Comparison of ENCODE assay signal across 8 cellular contexts in the genomic region with DNA sequence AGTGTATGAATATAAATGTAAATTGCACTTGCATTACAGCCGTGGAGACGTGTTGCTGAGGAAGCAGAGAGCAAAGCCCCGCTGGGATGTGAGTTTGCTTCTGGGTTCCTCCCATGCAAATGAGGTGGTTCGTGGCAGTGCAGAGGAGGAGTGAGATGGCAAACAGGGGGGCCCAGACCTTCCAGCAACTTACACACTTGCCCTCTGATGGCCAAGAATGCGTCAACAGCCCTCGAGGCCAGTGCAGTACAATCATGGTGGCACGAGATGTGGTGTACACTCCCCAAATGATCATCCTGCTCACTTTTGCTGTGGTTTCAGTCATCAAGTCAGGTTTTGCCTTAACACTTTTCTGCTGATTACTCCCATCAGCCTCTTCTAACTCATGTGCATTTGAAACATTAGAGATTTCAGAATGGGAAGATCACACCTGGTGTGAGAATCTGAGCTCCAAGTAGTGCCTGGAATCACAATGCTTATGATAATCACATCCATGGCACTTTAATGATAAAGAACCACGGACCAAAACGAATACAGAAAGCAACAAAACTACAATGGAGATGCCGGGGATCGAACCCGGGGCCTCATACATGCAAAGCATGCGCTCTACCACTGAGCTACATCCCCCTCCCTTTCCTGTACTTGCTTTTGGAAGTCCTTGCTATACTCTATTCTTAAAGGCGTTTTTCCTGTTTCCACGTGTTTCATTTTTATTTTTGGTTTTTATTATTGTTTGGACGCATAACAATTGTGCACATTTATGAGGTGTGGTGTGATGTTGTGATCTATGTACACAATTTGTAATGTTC. TPM values are rescaled to one million over a fixed set of nuclear protein-coding genes. Genes with fewer than 3 reads are reported as not detected.
A peak's percentile ranks its signal among the peaks of the same experiment; 100 is the strongest.
DNase-seq lines count a peak whose midpoint lies in the region; ATAC-seq and TF ChIP-seq lines count a peak whose summit lies in the region.

No MANE protein-coding gene starts in this region.

- H3K36me3 ChIP-seq in colonic mucosa: no peaks in the 10 kb centered on the region

- no peaks in the 10 kb centered on the region for H3K36me3 Mint-ChIP-seq in memory B cell
- H3K36me3 Mint-ChIP-seq in stimulated activated naive B cell treated with anti-CD40 and anti-IgM and Interleukin-4, amounts not matched to agents 10 μg/mL and 1 μg/mL and 100 μg/mL, for 72 hours: peaks cover 3 to 8% of the 10 kb centered on the region in 2 donors

- H3K9me3 Mint-ChIP-seq in memory B cell: no peaks in the 10 kb centered on the region
- no peaks in the 10 kb centered on the region for H3K9me3 Mint-ChIP-seq in stimulated activated naive B cell treated with anti-CD40 and anti-IgM and Interleukin-4, amounts not matched to agents 10 μg/mL and 1 μg/mL and 100 μg/mL, for 72 hours

- H3K9me3 ChIP-seq in colonic mucosa: no peaks in the 10 kb centered on the region

- H3K27me3 Mint-ChIP-seq in memory B cell: no peaks in the 10 kb centered on the region
- peaks cover 0 to 5% of the 10 kb centered on the region in 2 donors for H3K27me3 Mint-ChIP-seq in stimulated activated naive B cell treated with anti-CD40 and anti-IgM and Interleukin-4, amounts not matched to agents 10 μg/mL and 1 μg/mL and 100 μg/mL, for 72 hours

- H3K27me3 ChIP-seq in colonic mucosa: no peaks in the 10 kb centered on the region

- H3K4me1 ChIP-seq in colonic mucosa: peaks cover 5% of the 10 kb centered on the region

- peak overlapping the region; percentile 98 for H3K27ac ChIP-seq in colonic mucosa

- no peak for TF ChIP-seq CTCF in colonic mucosa (IDR thresholded peaks at IDR 0.05)

- H3K4me1 Mint-ChIP-seq in memory B cell: peaks cover 46% of the 10 kb centered on the region
- H3K4me1 Mint-ChIP-seq in stimulated activated naive B cell treated with anti-CD40 and anti-IgM and Interleukin-4, amounts not matched to agents 10 μg/mL and 1 μg/mL and 100 μg/mL, for 72 hours: peaks cover 49 to 72% of the 10 kb centered on the region in 2 donors

- H3K27ac Mint-ChIP-seq in memory B cell: peak overlapping the region; percentile 99
- H3K27ac Mint-ChIP-seq in stimulated activated naive B cell treated with anti-CD40 and anti-IgM and Interleukin-4, amounts not matched to agents 10 μg/mL and 1 μg/mL and 100 μg/mL, for 72 hours: peak overlapping the region; percentile 100

- peak; percentile 41 for DNase-seq in T-helper 9 cell
- DNase-seq in colonic mucosa: peak; percentile 77
- peak; percentile 62 to 76 for DNase-seq in memory B cell (ENCODE audit: low spot score in 2 of 2)
- peak; percentile 92 for DNase-seq in stimulated activated naive B cell treated with anti-CD40 and anti-IgM and Interleukin-4, amounts not matched to agents 10 μg/mL and 1 μg/mL and 100 μg/mL, for 72 hours
- DNase-seq in NCI-H446 (lab: John Stamatoyannopoulos, UW): no peak
- no peak for DNase-seq in NCI-H2171 treated with DMSO at 0.1 percent for 48 hours (lab: John Stamatoyannopoulos, UW)

- H3K4me3 ChIP-seq in colonic mucosa: no peak overlapping the region

- ATAC-seq in GM19035 (IDR thresholded peaks at IDR 0.05; ENCODE audit: unreplicated experiment): peak; percentile 47
- peak; percentile 43 for ATAC-seq in HG03108 (IDR thresholded peaks at IDR 0.05; ENCODE audit: unreplicated experiment)
- ATAC-seq in memory B cell (ENCODE audit: low read depth): peak; percentile 62
- peak; percentile 71 for ATAC-seq in stimulated activated naive B cell treated with anti-CD40 and anti-IgM and Interleukin-4, amounts not matched to agents 10 μg/mL and 1 μg/mL and 100 μg/mL, for 72 hours (replicated peaks)

- intact Hi-C loops in colonic mucosa (cut with DNase I): no loop called here

- peak overlapping the region; percentile 15 to 79 for H3K9ac ChIP-seq in colonic mucosa (ENCODE audit: low read depth in 2 of 2, low read length in 2 of 2)

- peak overlapping the region; percentile 86 for H3K4me3 Mint-ChIP-seq in memory B cell
- peak overlapping the region; percentile 78 to 83 for H3K4me3 Mint-ChIP-seq in stimulated activated naive B cell treated with anti-CD40 and anti-IgM and Interleukin-4, amounts not matched to agents 10 μg/mL and 1 μg/mL and 100 μg/mL, for 72 hours

RNA-seq across cellular contexts. Expression of a gene that starts 7.0 kb away (rescaled TPM):
- 1,000 to 10,000 TPM in 1 of 2 donors, 100 to 1,000 TPM in 1; 903 to 1,043 TPM for total RNA-seq in colonic mucosa

RNA-seq across cellular contexts. Expression of a gene that starts 57.7 kb away (rescaled TPM):
- total RNA-seq in colonic mucosa: 10 to 100 TPM; 44.9 to 83.1 TPM

Comparison
In these comparisons a context has a peak if more than half of its experiments do, and no peak if none do; other contexts are left out.
1. DNase-seq: peak in T-helper 9 cell (single experiment), colonic mucosa (single experiment), memory B cell (2 of 2) and stimulated activated naive B cell treated with anti-CD40 and anti-IgM and Interleukin-4, amounts not matched to agents 10 μg/mL and 1 μg/mL and 100 μg/mL, for 72 hours (single experiment); none in NCI-H446 (0 of 2) and NCI-H2171 treated with DMSO at 0.1 percent for 48 hours (single experiment).
2. Peak in every context shown above with its lines, with median percentiles within 50 percentile points of each other: ATAC-seq.